In genomic region chr12:30696943-30697342, GRCh38 we compare ENCODE assay signal across 23 cellular contexts. TPM values are rescaled to one million over a fixed set of nuclear protein-coding genes. Genes with fewer than 3 reads are reported as not detected.
A peak's percentile ranks its signal among the peaks of the same experiment; 100 is the strongest.
DNase-seq lines count a peak whose midpoint lies in the region; TF ChIP-seq lines count a peak whose summit lies in the region.
"Had no signal": no experiment of that assay in that cellular context is flagged by ENCODE, and none has a peak within 500 bp of the region (broad histone marks: within the 10 kb centered on the region; RNA-seq: fewer than 3 reads in every experiment).

No MANE protein-coding gene starts in this region.

- dilution Hi-C loops in mammary epithelial cell (cut with HindIII; ENCODE audit: low sequenced_read_pairs), result no loop called here

- no peak for TF ChIP-seq POLR2A in breast epithelium (IDR thresholded peaks at IDR 0.05)

- CTCF ChIA-PET in mammary epithelial cell (lab: Charles Lee; ENCODE audit: low non-redundant PET), result no interaction called here

- BruUV-seq in mammary epithelial cell (replicated peaks; lab: Mats Ljungman, UMichigan), result no TSS peak

- TF ChIP-seq CTCF in mammary epithelial cell (conservative IDR thresholded peaks at IDR 0.05 in 1 of 2, IDR thresholded peaks at IDR 0.05 in 1 of 2; ENCODE audit: extremely low read depth in 1 of 2, insufficient read depth in 1 of 2, low read depth in 1 of 2, low read length in 2 of 2), result no peak
- TF ChIP-seq CTCF in breast epithelium (IDR thresholded peaks at IDR 0.05), result no peak
- no peak for TF ChIP-seq CTCF in KMS-11 (conservative IDR thresholded peaks at IDR 0.05; ENCODE audit: low read depth, low read length)
- no peak for TF ChIP-seq CTCF in endodermal cell (conservative IDR thresholded peaks at IDR 0.05)

- peak overlapping the region; percentile 99 for H2AFZ ChIP-seq in mammary epithelial cell (ENCODE audit: low read depth, low read length)
- H2AFZ ChIP-seq in KMS-11 (ENCODE audit: low read depth), result 0 out of 2 replicates have a peak overlapping the region, but pooled peaks have one; percentile 3

- H4K20me1 ChIP-seq in mammary epithelial cell (ENCODE audit: insufficient read depth, low read length) (no peaks in the 10 kb centered on the region), KMS-11 (ENCODE audit: insufficient read depth) (no peaks in the 10 kb centered on the region)

- H3K79me2 ChIP-seq in mammary epithelial cell (ENCODE audit: insufficient read depth, low read length) (peaks cover 37% of the 10 kb centered on the region), KMS-11 (ENCODE audit: insufficient read depth, low read depth) (peaks cover 32% of the 10 kb centered on the region)

- in situ Hi-C loops in mammary epithelial cell (cut with MboI; ENCODE audit: low sequenced_read_pairs in 2 of 2) (no loop called here), HAP-1 (cut with MboI; ENCODE audit: low sequenced_read_pairs) (no loop called here)

- H3K27me3 ChIP-seq in mammary epithelial cell (ENCODE audit: insufficient read depth, low read length) (no peaks in the 10 kb centered on the region), breast epithelium (no peaks in the 10 kb centered on the region), KMS-11 (ENCODE audit: insufficient read depth, low read depth) (no peaks in the 10 kb centered on the region), endodermal cell (ENCODE audit: control insufficient read depth, insufficient read depth, low read length, poor library complexity, severe bottlenecking) (no peaks in the 10 kb centered on the region), rectal smooth muscle tissue (ENCODE audit: control insufficient read depth, insufficient read depth, low read length) (no peaks in the 10 kb centered on the region), HAP-1 (ENCODE audit: low read depth) (no peaks in the 10 kb centered on the region)
- H3K27me3 ChIP-seq: BE2C, gastrocnemius medialis, hepatocyte had no signal

- H3K4me3 ChIP-seq in mammary epithelial cell (replicated peaks in 1 of 3; ENCODE audit: insufficient read depth in 1 of 3, low read depth in 2 of 3, low read length in 3 of 3) (no peak overlapping the region), breast epithelium (no peak overlapping the region), KMS-11 (IDR thresholded peaks at IDR 0.05; ENCODE audit: insufficient read depth, low read depth, low read length) (no peak overlapping the region), endodermal cell (ENCODE audit: low read length) (no peak overlapping the region), rectal smooth muscle tissue (ENCODE audit: low read length) (peak overlapping the region; percentile 92), HAP-1 (no peak overlapping the region)
- H3K4me3 ChIP-seq: hepatocyte had no signal

- no peak overlapping the region for H3K9ac ChIP-seq in mammary epithelial cell (ENCODE audit: insufficient read depth, low read length)
- H3K9ac ChIP-seq in KMS-11, result no peak overlapping the region
- H3K9ac ChIP-seq in endodermal cell (ENCODE audit: extremely low read depth, low read length, poor library complexity, severe bottlenecking), result no peak overlapping the region
- H3K9ac ChIP-seq in rectal smooth muscle tissue (ENCODE audit: low read length), result no peak overlapping the region

- no peak overlapping the region for H3K27ac ChIP-seq in mammary epithelial cell (ENCODE audit: insufficient read depth, low read depth, low read length)
- H3K27ac ChIP-seq in breast epithelium, result no peak overlapping the region
- no peak overlapping the region for H3K27ac ChIP-seq in KMS-11
- H3K27ac ChIP-seq in endodermal cell (ENCODE audit: low read depth, low read length), result no peak overlapping the region
- H3K27ac ChIP-seq in rectal smooth muscle tissue (ENCODE audit: low read depth, low read length), result no peak overlapping the region
- H3K27ac ChIP-seq: hepatocyte had no signal

- intact Hi-C loops in mammary epithelial cell (cut with micrococcal nuclease) (no loop called here), breast epithelium (cut with DNase I; ENCODE audit: low total_unique reads) (no loop called here)

- 97% methylated on average over 7 of the region's 7 CpGs for WGBS in mammary epithelial cell (ENCODE audit: low coverage, missing lambda C conversion rate)
- 93 to 94% methylated on average over 5 to 7 of the region's 7 CpGs for WGBS in endodermal cell (ENCODE audit: insufficient coverage in 1 of 2, insufficient read length in 1 of 2), 2 experiments

- H3K27me3 Mint-ChIP-seq in endodermal cell (ENCODE audit: insufficient read depth), result peaks cover 4% of the 10 kb centered on the region
- H3K27me3 Mint-ChIP-seq: activated naive CD8-positive, alpha-beta T cell treated with anti-CD3 and anti-CD28 coated beads, Interleukin-2, amount 10 ng/mL, durations not matched to agents 7 days and 5 days had no signal

- H3K36me3 ChIP-seq in mammary epithelial cell (ENCODE audit: insufficient read depth, low read length), result no peaks in the 10 kb centered on the region
- no peaks in the 10 kb centered on the region for H3K36me3 ChIP-seq in breast epithelium
- H3K36me3 ChIP-seq in KMS-11 (ENCODE audit: insufficient read depth), result no peaks in the 10 kb centered on the region
- no peaks in the 10 kb centered on the region for H3K36me3 ChIP-seq in endodermal cell (ENCODE audit: control insufficient read depth, insufficient read depth, low read length)
- no peaks in the 10 kb centered on the region for H3K36me3 ChIP-seq in rectal smooth muscle tissue (ENCODE audit: control insufficient read depth, insufficient read depth, low read length)
- no peaks in the 10 kb centered on the region for H3K36me3 ChIP-seq in HAP-1 (replicated peaks)
- H3K36me3 ChIP-seq: BE2C, gastrocnemius medialis had no signal

- no peaks in the 10 kb centered on the region for H3K36me3 Mint-ChIP-seq in endodermal cell (ENCODE audit: low read depth)

- H3K4me2 ChIP-seq in mammary epithelial cell (ENCODE audit: insufficient read depth, low read depth, low read length), result no peak overlapping the region
- peak overlapping the region; percentile 87 for H3K4me2 ChIP-seq in KMS-11

- H3K4me1 ChIP-seq in mammary epithelial cell (ENCODE audit: insufficient read depth, low read length) (peaks cover 19% of the 10 kb centered on the region), breast epithelium (peaks cover 0 to 10% of the 10 kb centered on the region in 2 donors), KMS-11 (ENCODE audit: low read depth, poor library complexity, severe bottlenecking) (peaks cover 34% of the 10 kb centered on the region), endodermal cell (ENCODE audit: control insufficient read depth, insufficient read depth, low read length) (peaks cover 4% of the 10 kb centered on the region), rectal smooth muscle tissue (ENCODE audit: control insufficient read depth, insufficient read depth, low read length) (peaks cover 4% of the 10 kb centered on the region), HAP-1 (peaks cover 15% of the 10 kb centered on the region)
- H3K4me1 ChIP-seq: BE2C had no signal

- H3K4me1 Mint-ChIP-seq in endodermal cell, result peaks cover 17% of the 10 kb centered on the region

- H3K27ac Mint-ChIP-seq in endodermal cell, result no peak overlapping the region

- H3K9me3 ChIP-seq in mammary epithelial cell (replicated peaks; ENCODE audit: insufficient read depth, low read length) (no peaks in the 10 kb centered on the region), breast epithelium (no peaks in the 10 kb centered on the region), endodermal cell (ENCODE audit: control insufficient read depth, low read length) (no peaks in the 10 kb centered on the region), HAP-1 (no peaks in the 10 kb centered on the region)
- H3K9me3 ChIP-seq: A549, BE2C, Caco-2, gastrocnemius medialis had no signal

- no peaks in the 10 kb centered on the region for H3K9me3 Mint-ChIP-seq in endodermal cell
- H3K9me3 Mint-ChIP-seq: activated naive CD8-positive, alpha-beta T cell treated with anti-CD3 and anti-CD28 coated beads, Interleukin-2, amount 10 ng/mL, durations not matched to agents 7 days and 5 days; type B pancreatic cell had no signal

- DNase-seq in mammary epithelial cell, result no peak
- DNase-seq in breast epithelium (ENCODE audit: low spot score in 2 of 2), result no peak
- DNase-seq in endodermal cell, result peak; percentile 54
- no peak for DNase-seq in UCSD-AML1 (lab: John Stamatoyannopoulos, UW; ENCODE audit: unreplicated experiment)
- no peak for DNase-seq in activated effector memory CD4-positive, alpha-beta T cell treated with Interleukin-2 at 50 U/mL for 16 hours
- DNase-seq in HAP-1 (ENCODE audit: low spot score in 2 of 2), result no peak
- DNase-seq: activated CD4-positive, alpha-beta T cell treated with anti-CD3 and anti-CD28 coated beads, Interleukin-2, amount 50 U/mL, for 1 hour; BE2C; dermis blood vessel endothelial cell; gastrocnemius medialis; NCI-H1092 treated with DMSO at 0.1 percent for 48 hours; NCI-H1930; NCI-H524; NK-92 treated with Interleukin-12 subunit alpha and Interleukin-12 subunit beta, amount 100 ng/mL, for 24 hours; Right ventricle myocardium superior; stimulated activated CD4-positive, alpha-beta T cell treated with anti-CD3 and anti-CD28 coated beads, Interleukin-4, amount 100 ng/mL, for 1 hour had no signal

- no peak overlapping the region for H3K4me3 Mint-ChIP-seq in endodermal cell

RNA-seq across cellular contexts. Expression of gene IPO8, which starts 1.3 kb away (rescaled TPM):
- 10 to 100 TPM; 21.5 to 40.7 TPM for total RNA-seq in mammary epithelial cell
- polyA plus RNA-seq in mammary epithelial cell, result 6.3 TPM
- 71.3 TPM for polyA minus RNA-seq in mammary epithelial cell
- 10 to 100 TPM; 26.7 to 47.4 (median 43.3) TPM for total RNA-seq in breast epithelium
- 10 to 100 TPM; 39.4 to 80.0 TPM for total RNA-seq in endodermal cell
- 28.8 TPM for polyA plus RNA-seq in endodermal cell (2013, experiment 1 of 2)
- polyA plus RNA-seq in endodermal cell (2013, experiment 2 of 2), result 28.2 TPM

RNA-seq across cellular contexts. Expression of gene CAPRIN2, which starts 57.8 kb away (rescaled TPM):
- 10 to 100 TPM; 17.2 to 38.0 TPM for total RNA-seq in mammary epithelial cell
- 10.7 TPM for polyA plus RNA-seq in mammary epithelial cell
- polyA minus RNA-seq in mammary epithelial cell, result 1.7 TPM
- total RNA-seq in breast epithelium, result 10 to 100 TPM; 21.8 to 37.9 (median 29.8) TPM
- 100 to 1,000 TPM in 1 of 2 donors, 10 to 100 TPM in 1; 62.2 to 103 TPM for total RNA-seq in endodermal cell
- polyA plus RNA-seq in endodermal cell (2013, experiment 1 of 2), result 43.4 TPM
- 41.2 TPM for polyA plus RNA-seq in endodermal cell (2013, experiment 2 of 2)
